ENCODE assay signal across 8 cellular contexts in genomic region chr19:38849746-38850230, GRCh38. TPM values are rescaled to one million over a fixed set of nuclear protein-coding genes. Genes with fewer than 3 reads are reported as not detected.
A peak's percentile ranks its signal among the peaks of the same experiment; 100 is the strongest.
DNase-seq lines count a peak whose midpoint lies in the region; ATAC-seq and TF ChIP-seq lines count a peak whose summit lies in the region.

Gene HNRNPL (minus strand): TSS chr19:38849986. CDS start chr19:38849966, 20 bp downstream.

- peaks cover 52% of the 10 kb centered on the region for H3K4me1 Mint-ChIP-seq in activated CD8-positive, alpha-beta memory T cell treated with anti-CD3 and anti-CD28 coated beads, Interleukin-2, amount 10 ng/mL, durations not matched to agents 7 days and 5 days
- H3K4me1 Mint-ChIP-seq in nephron progenitor cell (peaks cover 59% of the 10 kb centered on the region), type B pancreatic cell (ENCODE audit: unreplicated experiment) (peaks cover 18% of the 10 kb centered on the region)

- POLR2A ChIA-PET in BJ (lab: Charles Lee): interaction anchor here (0.6 to 1.0 kb wide), 4 partner anchors 10 to 850 kb away, joined by 3 to 8 read pairs (median 4); partner anchors contain the start of genes ECH1 and EIF3K

- TF ChIP-seq CTCF in BJ (IDR thresholded peaks at IDR 0.05; ENCODE audit: insufficient read depth, low read depth, low read length) (peak; percentile 69), nephron progenitor cell (IDR thresholded peaks at IDR 0.05) (peak; percentile 12), type B pancreatic cell (conservative IDR thresholded peaks at IDR 0.05) (peak; percentile 66)

- H3K36me3 Mint-ChIP-seq in activated CD8-positive, alpha-beta memory T cell treated with anti-CD3 and anti-CD28 coated beads, Interleukin-2, amount 10 ng/mL, durations not matched to agents 7 days and 5 days: peaks cover 38% of the 10 kb centered on the region
- H3K36me3 Mint-ChIP-seq in nephron progenitor cell (ENCODE audit: low read depth): peaks cover 40% of the 10 kb centered on the region
- peaks cover 27% of the 10 kb centered on the region for H3K36me3 Mint-ChIP-seq in type B pancreatic cell

- H3K9me3 Mint-ChIP-seq in activated CD8-positive, alpha-beta memory T cell treated with anti-CD3 and anti-CD28 coated beads, Interleukin-2, amount 10 ng/mL, durations not matched to agents 7 days and 5 days (ENCODE audit: low read depth): no peaks in the 10 kb centered on the region
- peaks cover 11% of the 10 kb centered on the region for H3K9me3 Mint-ChIP-seq in nephron progenitor cell
- no peaks in the 10 kb centered on the region for H3K9me3 Mint-ChIP-seq in type B pancreatic cell

- ATAC-seq in GM19467 (IDR thresholded peaks at IDR 0.05; ENCODE audit: unreplicated experiment): peak; percentile 43
- ATAC-seq in activated CD8-positive, alpha-beta memory T cell treated with anti-CD3 and anti-CD28 coated beads, Interleukin-2, amount 10 ng/mL, durations not matched to agents 7 days and 5 days: peak; percentile 71

- DNase-seq in BJ (ENCODE audit: low read depth) (no peak), HUDEP-2 (lab: John Stamatoyannopoulos, UW; ENCODE audit: unreplicated experiment in 76 of 76) (peak in 48 of 76 experiments; percentile 97 to 100 (median 100)), erythroblast (lab: John Stamatoyannopoulos, UW) (peak in 1 of 2 experiments; percentile 100), nephron progenitor cell (peak; percentile 99), type B pancreatic cell (ENCODE audit: extremely low spot score, unreplicated experiment) (peak; percentile 100), pons (ENCODE audit: low spot score) (no peak)
- DNase-seq in activated CD8-positive, alpha-beta memory T cell treated with anti-CD3 and anti-CD28 coated beads, Interleukin-2, amount 10 ng/mL, durations not matched to agents 7 days and 5 days: peak; percentile 99

- peak within 1 kb of the TSS; percentile 90 for H3K4me3 ChIP-seq in BJ (ENCODE audit: low read depth, low read length)

- CTCF ChIA-PET in BJ (lab: Yijun Ruan, JAX): interaction anchor here (0.7 to 1.7 kb wide), 4 partner anchors 12 to 447 kb away, joined by 3 read pairs; partner anchors contain the start of gene FAM98C
- CTCF ChIA-PET in activated CD8-positive, alpha-beta memory T cell treated with anti-CD3 and anti-CD28 coated beads, Interleukin-2, amount 10 ng/mL, durations not matched to agents 7 days and 5 days (lab: Charles Lee): interaction anchor here (0.6 to 1.6 kb wide), 8 partner anchors 15 to 452 kb away, joined by 3 to 10 read pairs (median 6); partner anchors contain the start of genes ECH1, MRPS12, RINL and SARS2

- no peaks in the 10 kb centered on the region for H3K27me3 Mint-ChIP-seq in activated CD8-positive, alpha-beta memory T cell treated with anti-CD3 and anti-CD28 coated beads, Interleukin-2, amount 10 ng/mL, durations not matched to agents 7 days and 5 days
- peaks cover 4% of the 10 kb centered on the region for H3K27me3 Mint-ChIP-seq in nephron progenitor cell (ENCODE audit: low read depth, poor library complexity)
- no peaks in the 10 kb centered on the region for H3K27me3 Mint-ChIP-seq in type B pancreatic cell

- peaks cover 17% of the 10 kb centered on the region for H3K36me3 ChIP-seq in BJ (ENCODE audit: control insufficient read depth, insufficient read depth, low read length)

- peak within 1 kb of the TSS; percentile 88 for H3K4me3 Mint-ChIP-seq in activated CD8-positive, alpha-beta memory T cell treated with anti-CD3 and anti-CD28 coated beads, Interleukin-2, amount 10 ng/mL, durations not matched to agents 7 days and 5 days
- H3K4me3 Mint-ChIP-seq in nephron progenitor cell: peak within 1 kb of the TSS; percentile 94
- peak within 1 kb of the TSS; percentile 97 for H3K4me3 Mint-ChIP-seq in type B pancreatic cell

- peak; percentile 50 for TF ChIP-seq POLR2A in erythroblast (IDR thresholded peaks at IDR 0.05; ENCODE audit: low read length)

- H3K27me3 ChIP-seq in BJ (ENCODE audit: control insufficient read depth, insufficient read depth, low read length): no peaks in the 10 kb centered on the region

- H3K27ac Mint-ChIP-seq in activated CD8-positive, alpha-beta memory T cell treated with anti-CD3 and anti-CD28 coated beads, Interleukin-2, amount 10 ng/mL, durations not matched to agents 7 days and 5 days: peak within 1 kb of the TSS; percentile 99
- H3K27ac Mint-ChIP-seq in nephron progenitor cell: peak within 1 kb of the TSS; percentile 99
- peak within 1 kb of the TSS; percentile 100 for H3K27ac Mint-ChIP-seq in type B pancreatic cell

RNA-seq across cellular contexts. Expression of gene HNRNPL, which starts in this region (rescaled TPM):
- polyA plus RNA-seq in BJ (2011; rRNA removed): 266 and 342 TPM in 2 replicates
- polyA minus RNA-seq in BJ (2011; rRNA and poly(A)+ RNA removed): 228 and 270 TPM in 2 replicates
- 100 to 1,000 TPM; 479 to 611 TPM for total RNA-seq in activated CD8-positive, alpha-beta memory T cell treated with anti-CD3 and anti-CD28 coated beads, Interleukin-2, amount 10 ng/mL, durations not matched to agents 7 days and 5 days
- 338 and 451 TPM in 2 replicates for total RNA-seq in type B pancreatic cell (ENCODE audit: low replicate concordance)

Comparison
In these comparisons a context has a peak if more than half of its experiments do, and no peak if none do; other contexts are left out.
1. DNase-seq: peak in HUDEP-2 (48 of 76), activated CD8-positive, alpha-beta memory T cell treated with anti-CD3 and anti-CD28 coated beads, Interleukin-2, amount 10 ng/mL, durations not matched to agents 7 days and 5 days (single experiment), nephron progenitor cell (single experiment) and type B pancreatic cell (single experiment); none in BJ (single experiment) and pons (single experiment).
2. CTCF ChIP-seq: peak in every context shown above with its lines; median percentile 69 in BJ; 66 in type B pancreatic cell; 12 in nephron progenitor cell.
3. Peak in every context shown above with its lines, with median percentiles within 50 percentile points of each other: H3K27ac Mint-ChIP-seq and H3K4me3 Mint-ChIP-seq.